ENCODE assay signal across 8 cellular contexts in the genomic region with DNA sequence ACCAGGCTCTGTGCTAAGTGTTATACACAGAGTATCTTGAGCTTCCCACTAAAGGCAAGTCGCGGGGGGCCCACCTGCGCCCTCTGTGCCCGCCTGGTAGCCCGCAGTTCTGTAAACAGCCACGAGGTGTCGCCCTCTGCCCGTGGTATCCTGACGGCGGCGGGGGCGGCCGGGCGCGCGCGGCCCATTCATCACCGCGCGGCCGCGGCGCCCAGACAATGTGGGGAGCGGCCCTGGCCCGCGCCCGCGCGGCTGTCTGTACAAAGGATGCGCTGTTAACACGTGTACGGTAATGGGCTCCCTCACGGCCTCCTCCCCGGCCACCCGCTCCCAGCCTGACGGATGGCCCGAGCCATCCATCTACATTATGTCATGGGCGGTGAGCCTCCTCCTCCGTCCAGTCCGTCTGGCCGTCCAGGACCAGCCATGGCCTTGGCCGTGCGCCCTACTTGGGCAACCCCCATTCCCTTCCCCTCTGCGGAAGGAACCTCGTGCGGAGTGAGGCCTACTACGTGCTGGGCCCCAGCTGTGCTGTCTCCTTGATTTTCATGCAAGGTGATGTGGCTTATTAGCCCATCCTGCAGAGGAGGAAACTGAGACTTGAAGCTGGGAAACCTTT.
DNase-seq lines count a peak whose midpoint lies in the region; ATAC-seq and TF ChIP-seq lines count a peak whose summit lies in the region.

No MANE protein-coding gene starts in this region.

- POLR2A ChIA-PET in CD4-positive, alpha-beta memory T cell (lab: Charles Lee; ENCODE audit: partially characterized antibody), result no interaction called here
- POLR2A ChIA-PET in WTC11 (lab: Charles Lee), result no interaction called here

- H3K4me1 Mint-ChIP-seq in CD4-positive, alpha-beta memory T cell, result peaks cover 0 to 12% (median 1%) of the 10 kb centered on the region in 4 donors
- H3K4me1 Mint-ChIP-seq in WTC11, result peaks cover 27% of the 10 kb centered on the region

- peak; percentile 80 for ATAC-seq in WTC11
- no peak for ATAC-seq in GM18505 (IDR thresholded peaks at IDR 0.05; ENCODE audit: unreplicated experiment)

- no peaks in the 10 kb centered on the region for H3K36me3 ChIP-seq in CD4-positive, alpha-beta memory T cell (ENCODE audit: insufficient read depth, low read length)
- H3K36me3 ChIP-seq in HUES64 (ENCODE audit: insufficient read depth, low read length) (no peaks in the 10 kb centered on the region), liver (ENCODE audit: control insufficient read depth in 4 of 4, insufficient read depth in 3 of 4, low read depth in 1 of 4, low read length in 3 of 4) (no peaks in the 10 kb centered on the region)

- H3K27ac Mint-ChIP-seq in CD4-positive, alpha-beta memory T cell, result no peak overlapping the region
- H3K27ac Mint-ChIP-seq in WTC11, result no peak overlapping the region

- H3K36me3 Mint-ChIP-seq in CD4-positive, alpha-beta memory T cell, result peaks cover 18 to 24% of the 10 kb centered on the region in 2 donors
- H3K36me3 Mint-ChIP-seq in WTC11, result peaks cover 8% of the 10 kb centered on the region

- no peaks in the 10 kb centered on the region for H3K9me3 ChIP-seq in CD4-positive, alpha-beta memory T cell (ENCODE audit: control insufficient read depth in 1 of 2, low read length in 2 of 2)
- H3K9me3 ChIP-seq in HUES64 (ENCODE audit: insufficient read depth, low read depth, low read length) (peaks cover 8% of the 10 kb centered on the region; the same call in 1 of the 2 replicates), liver (ENCODE audit: control insufficient read depth in 4 of 4, low read length in 3 of 4) (peaks cover 0 to 5% (median 0%) of the 10 kb centered on the region in 4 donors)

- no peak overlapping the region for H3K4me3 ChIP-seq in CD4-positive, alpha-beta memory T cell (ENCODE audit: low read length in 2 of 2)
- H3K4me3 ChIP-seq in HUES64 (ENCODE audit: low read length), result peak overlapping the region; percentile 43
- peak overlapping the region; percentile 63 for H3K4me3 ChIP-seq in coronary artery
- no peak overlapping the region for H3K4me3 ChIP-seq in liver (ENCODE audit: low read depth in 1 of 3, low read length in 3 of 3)

- peak; percentile 97 for TF ChIP-seq CTCF in WTC11 (IDR thresholded peaks at IDR 0.05)
- peak; percentile 97 for TF ChIP-seq CTCF in coronary artery (IDR thresholded peaks at IDR 0.05)
- peak; percentile 66 for TF ChIP-seq CTCF in liver (IDR thresholded peaks at IDR 0.05; ENCODE audit: low read depth, low read length, missing input control)

- peak; percentile 41 to 73 for TF ChIP-seq RAD21 in liver (IDR thresholded peaks at IDR 0.05)

- CTCF ChIA-PET in CD4-positive, alpha-beta memory T cell (lab: Charles Lee; ENCODE audit: partially characterized antibody), result interaction anchor here (0.6 to 1.1 kb wide), 3 partner anchors 9 to 28 kb away, joined by 3 read pairs; no protein-coding TSS in a partner anchor
- CTCF ChIA-PET in WTC11 (lab: Charles Lee), result interaction anchor here (0.6 to 1.6 kb wide), 40 partner anchors 8 to 1311 kb away, joined by 3 to 16 read pairs (median 3); no protein-coding TSS in a partner anchor

- H3K9ac ChIP-seq in HUES64 (ENCODE audit: low read depth, low read length) (peak overlapping the region; percentile 27; the same call in 1 of the 2 replicates), liver (ENCODE audit: low read depth in 1 of 2, low read length in 2 of 2) (no peak overlapping the region)

- H3K4me1 ChIP-seq in CD4-positive, alpha-beta memory T cell (ENCODE audit: insufficient read depth, low read length), result no peaks in the 10 kb centered on the region
- H3K4me1 ChIP-seq in HUES64 (ENCODE audit: insufficient read depth, low read length) (peaks cover 22% of the 10 kb centered on the region), liver (ENCODE audit: control insufficient read depth in 4 of 4, insufficient read depth in 4 of 4, low read length in 3 of 4) (peaks cover 0 to 7% (median 3%) of the 10 kb centered on the region in 4 donors)

- WGBS in HUES64, result 16% methylated on average over 47 of the region's 47 CpGs
- 21% methylated on average over 47 of the region's 47 CpGs for WGBS in liver

- peak in 3 of 5 donors; percentile 20 to 42 (median 37) for DNase-seq in CD4-positive, alpha-beta memory T cell
- peak; percentile 73 for DNase-seq in WTC11 (ENCODE audit: low spot score)
- no peak for DNase-seq in coronary artery (ENCODE audit: low spot score)
- peak; percentile 3 to 44 (median 27) for DNase-seq in stimulated activated CD4-positive, alpha-beta T cell treated with anti-CD3 and anti-CD28 coated beads, TNF-alpha, amount 100 ng/mL, for 48 hours (ENCODE audit: low read depth in 3 of 3)
- DNase-seq in DMS53 (lab: John Stamatoyannopoulos, UW), result no peak

- no peaks in the 10 kb centered on the region for H3K27me3 Mint-ChIP-seq in CD4-positive, alpha-beta memory T cell
- H3K27me3 Mint-ChIP-seq in WTC11 (ENCODE audit: low read depth), result peaks cover 11% of the 10 kb centered on the region

- peaks cover 0 to 7% (median 5%) of the 10 kb centered on the region in 8 donors for H3K9me3 Mint-ChIP-seq in CD4-positive, alpha-beta memory T cell
- peaks cover 10% of the 10 kb centered on the region for H3K9me3 Mint-ChIP-seq in WTC11

- no peak overlapping the region for H3K4me3 Mint-ChIP-seq in CD4-positive, alpha-beta memory T cell
- H3K4me3 Mint-ChIP-seq in WTC11, result peak overlapping the region; percentile 45

- no peak overlapping the region for H3K27ac ChIP-seq in CD4-positive, alpha-beta memory T cell (ENCODE audit: low read depth, low read length)
- H3K27ac ChIP-seq in HUES64 (ENCODE audit: low read depth, low read length) (no peak overlapping the region), coronary artery (no peak overlapping the region), liver (ENCODE audit: low read depth in 1 of 2, low read length in 2 of 2) (no peak overlapping the region)

- no peaks in the 10 kb centered on the region for H3K27me3 ChIP-seq in CD4-positive, alpha-beta memory T cell (ENCODE audit: insufficient read depth, low read length)
- no peaks in the 10 kb centered on the region for H3K27me3 ChIP-seq in HUES64 (ENCODE audit: insufficient read depth, low read length)
- no peaks in the 10 kb centered on the region for H3K27me3 ChIP-seq in liver (ENCODE audit: control insufficient read depth in 4 of 4, insufficient read depth in 4 of 4, low read length in 3 of 4)

- no peak for TF ChIP-seq POLR2A in GM18505 (IDR thresholded peaks at IDR 0.05; ENCODE audit: borderline replicate concordance, extremely low read depth, insufficient read depth, insufficient read length)

- intact Hi-C loops in CD4-positive, alpha-beta memory T cell (cut with micrococcal nuclease), result no loop called here

TF ChIP-seq in WTC11, 78 proteins besides CTCF, POLR2A, EP300 and RAD21 (continues in another document):
- no peak for TF ChIP-seq TEAD1 (CRISPR knock-in tag; IDR thresholded peaks at IDR 0.05)
- TF ChIP-seq, protein P1, sequence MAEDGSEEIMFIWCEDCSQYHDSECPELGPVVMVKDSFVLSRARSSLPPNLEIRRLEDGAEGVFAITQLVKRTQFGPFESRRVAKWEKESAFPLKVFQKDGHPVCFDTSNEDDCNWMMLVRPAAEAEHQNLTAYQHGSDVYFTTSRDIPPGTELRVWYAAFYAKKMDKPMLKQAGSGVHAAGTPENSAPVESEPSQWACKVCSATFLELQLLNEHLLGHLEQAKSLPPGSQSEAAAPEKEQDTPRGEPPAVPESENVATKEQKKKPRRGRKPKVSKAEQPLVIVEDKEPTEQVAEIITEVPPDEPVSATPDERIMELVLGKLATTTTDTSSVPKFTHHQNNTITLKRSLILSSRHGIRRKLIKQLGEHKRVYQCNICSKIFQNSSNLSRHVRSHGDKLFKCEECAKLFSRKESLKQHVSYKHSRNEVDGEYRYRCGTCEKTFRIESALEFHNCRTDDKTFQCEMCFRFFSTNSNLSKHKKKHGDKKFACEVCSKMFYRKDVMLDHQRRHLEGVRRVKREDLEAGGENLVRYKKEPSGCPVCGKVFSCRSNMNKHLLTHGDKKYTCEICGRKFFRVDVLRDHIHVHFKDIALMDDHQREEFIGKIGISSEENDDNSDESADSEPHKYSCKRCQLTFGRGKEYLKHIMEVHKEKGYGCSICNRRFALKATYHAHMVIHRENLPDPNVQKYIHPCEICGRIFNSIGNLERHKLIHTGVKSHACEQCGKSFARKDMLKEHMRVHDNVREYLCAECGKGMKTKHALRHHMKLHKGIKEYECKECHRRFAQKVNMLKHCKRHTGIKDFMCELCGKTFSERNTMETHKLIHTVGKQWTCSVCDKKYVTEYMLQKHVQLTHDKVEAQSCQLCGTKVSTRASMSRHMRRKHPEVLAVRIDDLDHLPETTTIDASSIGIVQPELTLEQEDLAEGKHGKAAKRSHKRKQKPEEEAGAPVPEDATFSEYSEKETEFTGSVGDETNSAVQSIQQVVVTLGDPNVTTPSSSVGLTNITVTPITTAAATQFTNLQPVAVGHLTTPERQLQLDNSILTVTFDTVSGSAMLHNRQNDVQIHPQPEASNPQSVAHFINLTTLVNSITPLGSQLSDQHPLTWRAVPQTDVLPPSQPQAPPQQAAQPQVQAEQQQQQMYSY (CRISPR knock-in tag; IDR thresholded peaks at IDR 0.05), result no peak

TF ChIP-seq in liver, 16 proteins besides CTCF, POLR2A, EP300 and RAD21 (continues in another document):
- TF ChIP-seq EGR1 (IDR thresholded peaks at IDR 0.05; ENCODE audit: low read depth in 2 of 2), result no peak
- no peak for TF ChIP-seq NR2F2 (IDR thresholded peaks at IDR 0.05)
- TF ChIP-seq HNF4A (conservative IDR thresholded peaks at IDR 0.05), result no peak
- no peak for TF ChIP-seq FOXA1 (IDR thresholded peaks at IDR 0.05)
- TF ChIP-seq HNF4G (IDR thresholded peaks at IDR 0.05), result no peak

Comparison
In these comparisons a context has a peak if more than half of its experiments do, and no peak if none do; other contexts are left out.
1. DNase-seq: peak in CD4-positive, alpha-beta memory T cell (3 of 5), WTC11 (single experiment) and stimulated activated CD4-positive, alpha-beta T cell treated with anti-CD3 and anti-CD28 coated beads, TNF-alpha, amount 100 ng/mL, for 48 hours (3 of 3); none in coronary artery (single experiment) and DMS53 (single experiment).
2. H3K4me3 ChIP-seq: peak in HUES64 (single experiment) and coronary artery (single experiment); none in CD4-positive, alpha-beta memory T cell (0 of 2) and liver (0 of 3).
3. Peak in every context shown above with its lines, with median percentiles within 50 percentile points of each other: CTCF ChIP-seq.